Comparison of ENCODE assay signal across 9 cellular contexts in the genomic region with DNA sequence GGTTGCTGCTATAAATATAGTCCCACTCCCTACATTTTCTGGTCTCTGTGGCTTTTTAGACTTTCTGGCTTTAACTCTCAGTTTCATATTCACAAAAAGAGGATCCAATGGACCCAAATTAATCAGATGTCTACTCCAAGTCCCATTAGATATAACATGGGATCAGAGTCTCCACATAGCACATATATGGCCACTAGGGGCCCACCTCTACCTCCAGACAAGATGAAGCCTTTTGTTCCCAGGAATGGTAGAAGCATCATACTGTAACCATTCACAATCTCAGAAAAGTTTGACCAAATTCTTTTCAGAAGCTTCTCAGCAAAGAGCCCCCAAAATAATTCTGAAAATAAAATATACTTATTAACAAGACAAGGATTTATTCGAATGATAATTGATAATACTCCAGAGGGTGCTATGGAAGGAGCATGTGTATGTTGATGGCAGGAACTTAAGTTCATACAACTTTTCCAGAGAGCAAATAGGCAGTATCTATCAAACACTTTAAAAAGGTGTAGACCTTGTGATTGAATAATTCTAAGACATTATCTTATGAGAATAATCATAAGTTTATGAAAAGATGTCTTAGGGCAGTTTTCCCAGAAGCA.
DNase-seq lines count a peak whose midpoint lies in the region; ATAC-seq and TF ChIP-seq lines count a peak whose summit lies in the region.
"Had no signal": no experiment of that assay in that cellular context is flagged by ENCODE, and none has a peak within 500 bp of the region (broad histone marks: within the 10 kb centered on the region; RNA-seq: fewer than 3 reads in every experiment).

No MANE protein-coding gene starts in this region.

- H3K4me1 Mint-ChIP-seq in activated naive CD4-positive, alpha-beta T cell treated with anti-CD3 and anti-CD28 coated beads, Interleukin-2, amount 10 ng/mL, durations not matched to agents 7 days and 5 days: peaks cover 2% of the 10 kb centered on the region
- H3K4me1 Mint-ChIP-seq in neural progenitor cell: peaks cover 3% of the 10 kb centered on the region
- H3K4me1 Mint-ChIP-seq: activated naive CD8-positive, alpha-beta T cell treated with anti-CD3 and anti-CD28 coated beads, Interleukin-2, amount 10 ng/mL, durations not matched to agents 7 days and 5 days had no signal

- H3K9me3 ChIP-seq in neural progenitor cell (ENCODE audit: low read depth): no peaks in the 10 kb centered on the region

- H3F3A ChIP-seq in neural progenitor cell (ENCODE audit: low read depth): no peaks in the 10 kb centered on the region

- no peak for TF ChIP-seq POLR2A in NB4 (IDR thresholded peaks at IDR 0.05; ENCODE audit: extremely low read depth, insufficient read length)

- no peaks in the 10 kb centered on the region for H3K4me1 ChIP-seq in neural progenitor cell

- no peak overlapping the region for H3K27ac Mint-ChIP-seq in activated naive CD4-positive, alpha-beta T cell treated with anti-CD3 and anti-CD28 coated beads, Interleukin-2, amount 10 ng/mL, durations not matched to agents 7 days and 5 days
- H3K27ac Mint-ChIP-seq in neural progenitor cell: no peak overlapping the region
- H3K27ac Mint-ChIP-seq: activated naive CD8-positive, alpha-beta T cell treated with anti-CD3 and anti-CD28 coated beads, Interleukin-2, amount 10 ng/mL, durations not matched to agents 7 days and 5 days had no signal

- H3K4me2 ChIP-seq in neural progenitor cell: no peak overlapping the region

- H3K36me3 Mint-ChIP-seq in activated naive CD4-positive, alpha-beta T cell treated with anti-CD3 and anti-CD28 coated beads, Interleukin-2, amount 10 ng/mL, durations not matched to agents 7 days and 5 days: no peaks in the 10 kb centered on the region
- no peaks in the 10 kb centered on the region for H3K36me3 Mint-ChIP-seq in neural progenitor cell
- H3K36me3 Mint-ChIP-seq: activated naive CD8-positive, alpha-beta T cell treated with anti-CD3 and anti-CD28 coated beads, Interleukin-2, amount 10 ng/mL, durations not matched to agents 7 days and 5 days had no signal

- DNase-seq in activated naive CD4-positive, alpha-beta T cell treated with anti-CD3 and anti-CD28 coated beads, Interleukin-2, amount 10 ng/mL, durations not matched to agents 7 days and 5 days: peak; percentile 39
- DNase-seq in activated naive CD4-positive, alpha-beta T cell treated with anti-CD3 and anti-CD28 coated beads, Interleukin-2, amount 50 U/mL, for 16 hours: no peak
- DNase-seq in H7 (peak; percentile 5), NB4 (ENCODE audit: low read depth) (peak; percentile 34), dermis microvascular lymphatic vessel endothelial cell (ENCODE audit: low read depth in 2 of 2) (peak; percentile 7 to 60), neural progenitor cell (ENCODE audit: low spot score) (peak; percentile 65), NCI-H345 (lab: John Stamatoyannopoulos, UW) (no peak)
- DNase-seq: activated naive CD8-positive, alpha-beta T cell treated with anti-CD3 and anti-CD28 coated beads, Interleukin-2, amount 10 ng/mL, durations not matched to agents 7 days and 5 days had no signal

- H3K9me3 Mint-ChIP-seq in activated naive CD4-positive, alpha-beta T cell treated with anti-CD3 and anti-CD28 coated beads, Interleukin-2, amount 10 ng/mL, durations not matched to agents 7 days and 5 days: no peaks in the 10 kb centered on the region
- no peaks in the 10 kb centered on the region for H3K9me3 Mint-ChIP-seq in neural progenitor cell
- H3K9me3 Mint-ChIP-seq: activated naive CD8-positive, alpha-beta T cell treated with anti-CD3 and anti-CD28 coated beads, Interleukin-2, amount 10 ng/mL, durations not matched to agents 7 days and 5 days had no signal

- no peaks in the 10 kb centered on the region for H3K27me3 ChIP-seq in H7 (ENCODE audit: control insufficient read depth, insufficient read depth, low read length)
- no peaks in the 10 kb centered on the region for H3K27me3 ChIP-seq in neural progenitor cell

- no peak overlapping the region for H2AFZ ChIP-seq in neural progenitor cell (replicated peaks)

- peaks cover 3% of the 10 kb centered on the region for H3K27me3 Mint-ChIP-seq in activated naive CD4-positive, alpha-beta T cell treated with anti-CD3 and anti-CD28 coated beads, Interleukin-2, amount 10 ng/mL, durations not matched to agents 7 days and 5 days
- H3K27me3 Mint-ChIP-seq in neural progenitor cell (ENCODE audit: insufficient read depth, low read depth): peaks cover 3% of the 10 kb centered on the region

- H3K9ac ChIP-seq in neural progenitor cell: no peak overlapping the region

- no peak overlapping the region for H3K4me3 Mint-ChIP-seq in activated naive CD4-positive, alpha-beta T cell treated with anti-CD3 and anti-CD28 coated beads, Interleukin-2, amount 10 ng/mL, durations not matched to agents 7 days and 5 days
- no peak overlapping the region for H3K4me3 Mint-ChIP-seq in neural progenitor cell
- H3K4me3 Mint-ChIP-seq: activated naive CD8-positive, alpha-beta T cell treated with anti-CD3 and anti-CD28 coated beads, Interleukin-2, amount 10 ng/mL, durations not matched to agents 7 days and 5 days had no signal

- no peaks in the 10 kb centered on the region for H3K79me2 ChIP-seq in neural progenitor cell (ENCODE audit: low read depth)

- peak; percentile 59 for TF ChIP-seq CTCF in NB4 (IDR thresholded peaks at IDR 0.05; ENCODE audit: low read depth, low read length)
- peak; percentile 74 for TF ChIP-seq CTCF in neural progenitor cell (IDR thresholded peaks at IDR 0.05)

- no peaks in the 10 kb centered on the region for H4K20me1 ChIP-seq in neural progenitor cell (ENCODE audit: low read depth)

- ATAC-seq in HG03439 (IDR thresholded peaks at IDR 0.05; ENCODE audit: unreplicated experiment): no peak

- CTCF ChIA-PET in activated naive CD4-positive, alpha-beta T cell treated with anti-CD3 and anti-CD28 coated beads, Interleukin-2, amount 10 ng/mL, durations not matched to agents 7 days and 5 days (lab: Charles Lee): no interaction called here

- H3K36me3 ChIP-seq in H7 (replicated peaks; ENCODE audit: control insufficient read depth, insufficient read depth, low read length): no peaks in the 10 kb centered on the region
- H3K36me3 ChIP-seq in neural progenitor cell: no peaks in the 10 kb centered on the region

- no peak overlapping the region for H3K27ac ChIP-seq in neural progenitor cell

- no peak overlapping the region for H3K4me3 ChIP-seq in H7 (ENCODE audit: insufficient read depth, low read depth, low read length)
- no peak overlapping the region for H3K4me3 ChIP-seq in NB4 (ENCODE audit: low read depth, low read length)
- H3K4me3 ChIP-seq in neural progenitor cell: no peak overlapping the region

Comparison
In these comparisons a context has a peak if more than half of its experiments do, and no peak if none do; other contexts are left out.
1. DNase-seq: peak in activated naive CD4-positive, alpha-beta T cell treated with anti-CD3 and anti-CD28 coated beads, Interleukin-2, amount 10 ng/mL, durations not matched to agents 7 days and 5 days (single experiment), H7 (single experiment), NB4 (single experiment), dermis microvascular lymphatic vessel endothelial cell (2 of 2) and neural progenitor cell (single experiment); none in activated naive CD4-positive, alpha-beta T cell treated with anti-CD3 and anti-CD28 coated beads, Interleukin-2, amount 50 U/mL, for 16 hours (single experiment) and NCI-H345 (single experiment).